Comparison of ENCODE assay signal across 21 cellular contexts in the genomic region with DNA sequence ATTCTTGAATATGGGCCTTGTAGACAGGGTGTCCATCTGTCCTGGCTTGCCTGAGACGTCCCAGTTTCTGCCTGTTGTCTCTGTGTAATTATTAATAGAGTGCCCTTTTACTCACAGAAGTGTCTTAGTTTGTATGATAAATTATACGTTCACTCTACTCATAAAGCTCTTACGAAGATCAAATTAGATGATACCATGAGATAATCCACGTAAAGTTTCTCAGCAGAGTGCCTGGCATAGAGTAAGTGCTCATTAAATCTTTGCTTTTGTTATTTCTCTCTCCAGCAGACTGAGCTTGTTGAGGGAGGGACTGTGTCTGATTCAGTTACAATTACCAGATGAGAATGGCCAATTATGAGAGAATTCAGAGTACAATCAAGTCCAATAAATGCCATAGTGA. TPM values are rescaled to one million over a fixed set of nuclear protein-coding genes. Genes with fewer than 3 reads are reported as not detected.
DNase-seq lines count a peak whose midpoint lies in the region; ATAC-seq, FAIRE-seq and TF ChIP-seq lines count a peak whose summit lies in the region.
"Had no signal": no experiment of that assay in that cellular context is flagged by ENCODE, and none has a peak within 500 bp of the region (broad histone marks: within the 10 kb centered on the region; RNA-seq: fewer than 3 reads in every experiment).

No MANE protein-coding gene starts in this region.

- POLR2A ChIA-PET in HEK293 (lab: Yijun Ruan, JAX), result no interaction called here

- no peaks in the 10 kb centered on the region for H3K9me3 ChIP-seq in HEK293 (ENCODE audit: control insufficient read depth, insufficient read depth, low read depth, low read length)
- no peaks in the 10 kb centered on the region for H3K9me3 ChIP-seq in kidney (ENCODE audit: control insufficient read depth in 1 of 2, low read length in 2 of 2)

- no peak for FAIRE-seq in kidney (lab: Jason Lieb, UNC)
- FAIRE-seq: A204.1, GM12891, GM19239, H1, K562 had no signal

- H3K4me1 ChIP-seq in HEK293 (ENCODE audit: control insufficient read depth, insufficient read depth, low read length) (peaks cover 13% of the 10 kb centered on the region), kidney (ENCODE audit: control insufficient read depth in 1 of 2, insufficient read depth in 1 of 2, low read depth in 1 of 2, low read length in 2 of 2) (peaks cover 32 to 48% of the 10 kb centered on the region in 2 donors)

- no peak for ATAC-seq in HG02970 (IDR thresholded peaks at IDR 0.05; ENCODE audit: low FRiP score, unreplicated experiment)
- ATAC-seq in HG02571 (IDR thresholded peaks at IDR 0.05; ENCODE audit: unreplicated experiment), result no peak

- intact Hi-C loops in kidney (cut with DNase I), result no loop called here

- TF ChIP-seq CTCF in HEK293 (tag by site-specific recombination; IDR thresholded peaks at IDR 0.05) (no peak), kidney (IDR thresholded peaks at IDR 0.05; ENCODE audit: borderline replicate concordance, extremely low read depth, insufficient read depth) (no peak)

- H3K4me3 ChIP-seq in HEK293 (ENCODE audit: low read depth, low read length), result no peak overlapping the region
- H3K4me3 ChIP-seq in kidney (ENCODE audit: low read length in 2 of 2), result no peak overlapping the region
- H3K4me3 ChIP-seq: K562 had no signal

- H3K27ac ChIP-seq in HEK293 (ENCODE audit: extremely low read depth, low read depth, low read length) (no peak overlapping the region), kidney (ENCODE audit: low read depth in 2 of 2, low read length in 2 of 2) (peak overlapping the region; percentile 11 to 55)
- H3K27ac ChIP-seq: C4-2B, HL-60 had no signal

- no peak overlapping the region for H3K9ac ChIP-seq in kidney (ENCODE audit: low read length in 2 of 2)

- H3K36me3 ChIP-seq in HEK293 (ENCODE audit: control insufficient read depth in 2 of 2, insufficient read depth in 1 of 2, low read length in 2 of 2), result no peaks in the 10 kb centered on the region
- H3K36me3 ChIP-seq in kidney (ENCODE audit: control insufficient read depth in 1 of 2, insufficient read depth in 2 of 2, low read length in 2 of 2), result no peaks in the 10 kb centered on the region

- DNase-seq in SK-N-DZ (ENCODE audit: low spot score) (peak; percentile 28), kidney (no peak), DMS153 treated with DMSO at 0.1 percent for 48 hours (lab: John Stamatoyannopoulos, UW; ENCODE audit: unreplicated experiment) (no peak)
- DNase-seq: ACHN; CD4-positive, alpha-beta T cell; DND-41; EL; IMR-90 had no signal

- CTCF ChIA-PET in HEK293 (lab: Yijun Ruan, JAX), result interaction anchor here (3.0 kb wide), 1 partner anchor 57 kb away, joined by 20 read pairs; a partner anchor contains a TSS

TF ChIP-seq in HEK293, 187 proteins besides CTCF, POLR2A, EP300 and RAD21:
- TF ChIP-seq SP7 (tag by site-specific recombination; IDR thresholded peaks at IDR 0.05) (0 out of 2 replicates have a peak, but pooled peaks have one; percentile 24), ZNF664 (tag by site-specific recombination; IDR thresholded peaks at IDR 0.05) (peak; percentile 81), PRDM1 (tag by site-specific recombination; IDR thresholded peaks at IDR 0.05) (no peak), ZNF629 (tag by site-specific recombination; IDR thresholded peaks at IDR 0.05) (no peak), GFI1B (tag by site-specific recombination; IDR thresholded peaks at IDR 0.05) (peak; percentile 54; the same call in 1 of the 2 replicates)

RNA-seq across cellular contexts. Expression of a gene that starts 59.2 kb away (rescaled TPM):
- 0.03 TPM in 2 replicates for polyA plus RNA-seq in SK-N-DZ (2014; cell fraction: cytosol; rRNA removed)
- 0.10 and 0.14 TPM in 2 replicates for polyA plus RNA-seq in SK-N-DZ (2014; cell fraction: nucleus; rRNA removed)
- 62.0 TPM for total RNA-seq in kidney
- 19.8 TPM for polyA plus RNA-seq in kidney (ENCODE audit: insufficient read depth, low read depth, low replicate concordance)
- total RNA-seq: CD4-positive, alpha-beta T cell; G401; HT1080; IMR-90; K562 had no signal
- polyA plus RNA-seq: BJ, IMR-90, K562 had no signal
